ENCODE assay signal across 1 cellular context in genomic region chr9:132647806-132648205, GRCh38.
TF ChIP-seq lines count a peak whose summit lies in the region.

No MANE protein-coding gene starts in this region.

TF ChIP-seq in SK-N-SH, 30 proteins besides CTCF, POLR2A, EP300 and RAD21:
- TF ChIP-seq CHD2 (IDR thresholded peaks at IDR 0.05; ENCODE audit: low read length, partially characterized antibody) (no peak), JUND (IDR thresholded peaks at IDR 0.05) (no peak), EZH2phosphoT487 (IDR thresholded peaks at IDR 0.05; ENCODE audit: borderline replicate concordance, low read depth) (no peak), GABPA (IDR thresholded peaks at IDR 0.05; ENCODE audit: low read depth) (no peak), TEAD4 (IDR thresholded peaks at IDR 0.05; ENCODE audit: borderline replicate concordance, insufficient read depth) (no peak), FOXM1 (IDR thresholded peaks at IDR 0.05; ENCODE audit: low read depth) (no peak), YY1 (IDR thresholded peaks at IDR 0.05; ENCODE audit: low read depth) (no peak), FOXJ3 (CRISPR knock-in tag; IDR thresholded peaks at IDR 0.05) (no peak), RXRA (IDR thresholded peaks at IDR 0.05; ENCODE audit: borderline replicate concordance, low read depth) (no peak), SIN3A (IDR thresholded peaks at IDR 0.05; ENCODE audit: borderline replicate concordance, low read depth, low read length) (no peak), TCF12 (IDR thresholded peaks at IDR 0.05) (no peak), TAF1 (IDR thresholded peaks at IDR 0.05; ENCODE audit: borderline replicate concordance, low read depth, low read length) (no peak), FOSL2 (IDR thresholded peaks at IDR 0.05; ENCODE audit: borderline replicate concordance, low read depth) (no peak), SMC3 (IDR thresholded peaks at IDR 0.05; ENCODE audit: low read depth, low read length) (no peak), MEF2A (IDR thresholded peaks at IDR 0.05; ENCODE audit: borderline replicate concordance, low read depth) (no peak), PBX3 (IDR thresholded peaks at IDR 0.05) (no peak), RFX5 (IDR thresholded peaks at IDR 0.05; ENCODE audit: low read length) (no peak), POLR2AphosphoS5 (IDR thresholded peaks at IDR 0.05; ENCODE audit: low read depth, low read length) (no peak)
- TF ChIP-seq, protein P1, sequence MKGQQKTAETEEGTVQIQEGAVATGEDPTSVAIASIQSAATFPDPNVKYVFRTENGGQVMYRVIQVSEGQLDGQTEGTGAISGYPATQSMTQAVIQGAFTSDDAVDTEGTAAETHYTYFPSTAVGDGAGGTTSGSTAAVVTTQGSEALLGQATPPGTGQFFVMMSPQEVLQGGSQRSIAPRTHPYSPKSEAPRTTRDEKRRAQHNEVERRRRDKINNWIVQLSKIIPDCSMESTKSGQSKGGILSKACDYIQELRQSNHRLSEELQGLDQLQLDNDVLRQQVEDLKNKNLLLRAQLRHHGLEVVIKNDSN (IDR thresholded peaks at IDR 0.05; ENCODE audit: borderline replicate concordance, low read depth), result no peak
- TF ChIP-seq, protein P2, sequence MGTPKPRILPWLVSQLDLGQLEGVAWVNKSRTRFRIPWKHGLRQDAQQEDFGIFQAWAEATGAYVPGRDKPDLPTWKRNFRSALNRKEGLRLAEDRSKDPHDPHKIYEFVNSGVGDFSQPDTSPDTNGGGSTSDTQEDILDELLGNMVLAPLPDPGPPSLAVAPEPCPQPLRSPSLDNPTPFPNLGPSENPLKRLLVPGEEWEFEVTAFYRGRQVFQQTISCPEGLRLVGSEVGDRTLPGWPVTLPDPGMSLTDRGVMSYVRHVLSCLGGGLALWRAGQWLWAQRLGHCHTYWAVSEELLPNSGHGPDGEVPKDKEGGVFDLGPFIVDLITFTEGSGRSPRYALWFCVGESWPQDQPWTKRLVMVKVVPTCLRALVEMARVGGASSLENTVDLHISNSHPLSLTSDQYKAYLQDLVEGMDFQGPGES (IDR thresholded peaks at IDR 0.05; ENCODE audit: low read depth, low read length), result no peak
